In the genomic region with DNA sequence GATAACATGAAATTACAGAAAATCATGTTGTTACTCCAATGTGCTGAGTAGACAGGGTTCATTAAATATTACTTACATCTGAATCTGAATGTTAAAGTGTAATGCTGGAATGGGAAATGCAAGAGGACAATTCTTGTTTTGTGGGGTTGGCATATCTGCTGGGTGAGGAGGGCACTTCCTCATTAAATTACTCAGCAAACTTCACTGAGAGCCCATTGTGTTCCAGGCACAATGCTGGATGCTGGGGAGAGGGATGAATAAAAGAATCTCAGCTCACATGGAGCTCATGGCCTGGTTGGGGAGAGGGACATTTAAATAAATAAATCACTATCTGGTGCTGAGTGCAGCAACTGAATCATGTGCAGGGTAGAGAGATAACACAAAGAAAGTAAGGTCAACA, we compare ENCODE assay signal across 21 cellular contexts.
A peak's percentile ranks its signal among the peaks of the same experiment; 100 is the strongest.
DNase-seq lines count a peak whose midpoint lies in the region; FAIRE-seq and TF ChIP-seq lines count a peak whose summit lies in the region.
"Had no signal": no experiment of that assay in that cellular context is flagged by ENCODE, and none has a peak within 500 bp of the region (broad histone marks: within the 10 kb centered on the region; RNA-seq: fewer than 3 reads in every experiment).

No MANE protein-coding gene starts in this region.

- no peaks in the 10 kb centered on the region for H3K36me3 Mint-ChIP-seq in dendritic cell treated with granulocyte-macrophage colony-stimulating factor and Interleukin-4, amounts not matched to agents 40 ng/mL and 50 ng/mL, for 4 days (ENCODE audit: low read depth)
- H3K36me3 Mint-ChIP-seq in neural progenitor cell: no peaks in the 10 kb centered on the region
- H3K36me3 Mint-ChIP-seq: natural killer cell had no signal

- TF ChIP-seq CTCF in neural progenitor cell (IDR thresholded peaks at IDR 0.05) (no peak), prostate gland (IDR thresholded peaks at IDR 0.05) (no peak)

- H3K27me3 ChIP-seq in neural progenitor cell (no peaks in the 10 kb centered on the region), prostate gland (replicated peaks; ENCODE audit: insufficient read depth) (no peaks in the 10 kb centered on the region)
- H3K27me3 ChIP-seq: BLaER1, body of pancreas, heart right ventricle, MG63, upper lobe of right lung had no signal

- DNase-seq in AML-193 (lab: John Stamatoyannopoulos, UW): peak; percentile 17 to 19
- DNase-seq in GM12891 (ENCODE audit: insufficient read length, low spot score): no peak
- DNase-seq in neural progenitor cell (ENCODE audit: low spot score): peak; percentile 20
- DNase-seq in effector CD8-positive, alpha-beta T cell (lab: John Stamatoyannopoulos, UW): no peak
- no peak for DNase-seq in GM19238 (ENCODE audit: insufficient read length, low spot score)
- no peak for DNase-seq in mucosa of gallbladder (ENCODE audit: low spot score)
- no peak for DNase-seq in prostate gland (ENCODE audit: low spot score)
- DNase-seq: activated CD8-positive, alpha-beta memory T cell treated with anti-CD3 and anti-CD28 coated beads for 24 hours; activated T-cell treated with anti-CD3 and anti-CD28 coated beads, Interleukin-2, amount 50 U/mL, for 4 hours; body of pancreas; EL; heart right ventricle; MG63; natural killer cell; NCI-H1417; NCI-H2081 treated with DMSO at 0.1 percent for 48 hours; SIG-M5; T-helper 1 cell; upper lobe of right lung had no signal

- H3K4me3 Mint-ChIP-seq in dendritic cell treated with granulocyte-macrophage colony-stimulating factor and Interleukin-4, amounts not matched to agents 40 ng/mL and 50 ng/mL, for 4 days: no peak overlapping the region
- no peak overlapping the region for H3K4me3 Mint-ChIP-seq in neural progenitor cell
- H3K4me3 Mint-ChIP-seq: activated T-cell treated with anti-CD3 and anti-CD28 coated beads, Interleukin-2, amount 50 U/mL, for 4 hours; natural killer cell had no signal

- no peak overlapping the region for H3K9ac ChIP-seq in neural progenitor cell
- H3K9ac ChIP-seq: BLaER1 had no signal

- no peaks in the 10 kb centered on the region for H3K27me3 Mint-ChIP-seq in dendritic cell treated with granulocyte-macrophage colony-stimulating factor and Interleukin-4, amounts not matched to agents 40 ng/mL and 50 ng/mL, for 4 days
- H3K27me3 Mint-ChIP-seq in neural progenitor cell (ENCODE audit: insufficient read depth, low read depth): peaks cover 2% of the 10 kb centered on the region

- H3K27ac ChIP-seq in neural progenitor cell: no peak overlapping the region
- no peak overlapping the region for H3K27ac ChIP-seq in prostate gland
- H3K27ac ChIP-seq: body of pancreas, heart right ventricle, upper lobe of right lung had no signal

- no peaks in the 10 kb centered on the region for H3K9me3 ChIP-seq in neural progenitor cell (ENCODE audit: low read depth)
- no peaks in the 10 kb centered on the region for H3K9me3 ChIP-seq in prostate gland
- H3K9me3 ChIP-seq: body of pancreas, heart right ventricle, MG63, upper lobe of right lung had no signal

- H3K4me2 ChIP-seq in neural progenitor cell: peak overlapping the region; percentile 1
- H3K4me2 ChIP-seq: BLaER1 had no signal

- H4K20me1 ChIP-seq in neural progenitor cell (ENCODE audit: low read depth): no peaks in the 10 kb centered on the region
- H4K20me1 ChIP-seq: BLaER1 had no signal

- TF ChIP-seq POLR2A in GM12891 (IDR thresholded peaks at IDR 0.05; ENCODE audit: low read depth, low read length) (no peak), prostate gland (IDR thresholded peaks at IDR 0.05) (no peak)

- H3K27ac Mint-ChIP-seq in dendritic cell treated with granulocyte-macrophage colony-stimulating factor and Interleukin-4, amounts not matched to agents 40 ng/mL and 50 ng/mL, for 4 days: peak overlapping the region; percentile 46
- peak overlapping the region; percentile 80 for H3K27ac Mint-ChIP-seq in neural progenitor cell
- H3K27ac Mint-ChIP-seq: natural killer cell had no signal

- no peak overlapping the region for H2AFZ ChIP-seq in neural progenitor cell (replicated peaks)

- intact Hi-C loops in dendritic cell treated with granulocyte-macrophage colony-stimulating factor and Interleukin-4, amounts not matched to agents 40 ng/mL and 50 ng/mL, for 4 days (cut with micrococcal nuclease): no loop called here
- intact Hi-C loops in prostate gland (cut with DNase I): no loop called here

- H3K79me2 ChIP-seq in neural progenitor cell (ENCODE audit: low read depth): no peaks in the 10 kb centered on the region

- FAIRE-seq in GM12891 (lab: Jason Lieb, UNC): peak; percentile 57

- H3K4me1 ChIP-seq in neural progenitor cell (peaks cover 24% of the 10 kb centered on the region), prostate gland (replicated peaks) (no peaks in the 10 kb centered on the region)
- H3K4me1 ChIP-seq: upper lobe of right lung had no signal

- H3K4me3 ChIP-seq in neural progenitor cell: no peak overlapping the region
- no peak overlapping the region for H3K4me3 ChIP-seq in prostate gland
- H3K4me3 ChIP-seq: body of pancreas, heart right ventricle, MG63, upper lobe of right lung had no signal

- no peaks in the 10 kb centered on the region for H3K9me3 Mint-ChIP-seq in dendritic cell treated with granulocyte-macrophage colony-stimulating factor and Interleukin-4, amounts not matched to agents 40 ng/mL and 50 ng/mL, for 4 days
- H3K9me3 Mint-ChIP-seq in neural progenitor cell: no peaks in the 10 kb centered on the region
- H3K9me3 Mint-ChIP-seq: natural killer cell had no signal

- no peaks in the 10 kb centered on the region for H3F3A ChIP-seq in neural progenitor cell (ENCODE audit: low read depth)

- H3K36me3 ChIP-seq in neural progenitor cell: no peaks in the 10 kb centered on the region
- no peaks in the 10 kb centered on the region for H3K36me3 ChIP-seq in prostate gland
- H3K36me3 ChIP-seq: heart right ventricle, MG63, upper lobe of right lung had no signal

- peaks cover 43% of the 10 kb centered on the region for H3K4me1 Mint-ChIP-seq in dendritic cell treated with granulocyte-macrophage colony-stimulating factor and Interleukin-4, amounts not matched to agents 40 ng/mL and 50 ng/mL, for 4 days (ENCODE audit: low read depth)
- peaks cover 25% of the 10 kb centered on the region for H3K4me1 Mint-ChIP-seq in neural progenitor cell

TF ChIP-seq in GM12891, 5 proteins besides CTCF, POLR2A, EP300 and RAD21:
- TF ChIP-seq POU2F2 (IDR thresholded peaks at IDR 0.05; ENCODE audit: low read depth, low read length) (no peak), TAF1 (IDR thresholded peaks at IDR 0.05; ENCODE audit: low read depth, low read length) (no peak), POLR2AphosphoS5 (IDR thresholded peaks at IDR 0.05; ENCODE audit: low read depth, low read length) (no peak), PAX5 (IDR thresholded peaks at IDR 0.05; ENCODE audit: insufficient read depth, low read length, severe bottlenecking) (no peak), SPI1 (IDR thresholded peaks at IDR 0.05; ENCODE audit: low read depth, low read length) (no peak)

Comparison
In these comparisons a context has a peak if more than half of its experiments do, and no peak if none do; other contexts are left out.
1. DNase-seq: peak in AML-193 (2 of 2) and neural progenitor cell (single experiment); none in GM12891 (single experiment), effector CD8-positive, alpha-beta T cell (single experiment), GM19238 (single experiment), mucosa of gallbladder (single experiment) and prostate gland (single experiment).